10 cellular contexts compared by ENCODE assay signal in the genomic region with DNA sequence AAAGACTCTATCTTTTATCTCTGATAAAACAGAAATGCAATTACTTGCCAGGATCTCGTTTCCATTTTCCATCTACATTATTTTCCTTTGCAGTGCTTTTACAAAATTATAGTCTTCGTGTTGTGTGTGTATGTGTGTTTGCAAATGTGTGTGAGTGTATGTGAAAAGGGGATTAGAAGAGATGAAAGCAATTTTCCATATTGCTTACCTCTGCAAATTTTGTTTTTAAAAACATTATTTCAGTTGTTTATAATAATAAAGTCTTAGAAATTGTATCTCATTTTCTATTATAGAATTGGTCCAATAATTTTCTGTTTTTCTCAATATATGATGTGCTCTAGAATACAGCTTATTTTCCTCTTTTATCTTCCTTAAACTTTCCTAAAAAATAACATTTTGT.
"Had no signal": no experiment of that assay in that cellular context is flagged by ENCODE, and none has a peak within 500 bp of the region (broad histone marks: within the 10 kb centered on the region; RNA-seq: fewer than 3 reads in every experiment).

No MANE protein-coding gene starts in this region.

- H3K4me3 ChIP-seq: GM23248, HAP-1 had no signal

- H3K4me3 Mint-ChIP-seq: HFFc6 had no signal

- H2AFZ ChIP-seq: GM23248 had no signal

- ATAC-seq: HCT116 had no signal

- H3K9ac ChIP-seq: GM23248, KMS-11 had no signal

- H3K36me3 ChIP-seq: HAP-1 had no signal

- H3K27ac ChIP-seq: GM23248, HL-60, KMS-11 had no signal

- H3K4me2 ChIP-seq: KMS-11 had no signal

- DNase-seq: GM23248, GOT3, H7, HFFc6, KBM-7 had no signal

- H3K9me3 ChIP-seq: HAP-1 had no signal

- H3K4me1 ChIP-seq: HAP-1 had no signal

- FAIRE-seq: HTR-8/SVneo had no signal

- H3K27ac Mint-ChIP-seq: HFFc6 had no signal
